In the genomic region with DNA sequence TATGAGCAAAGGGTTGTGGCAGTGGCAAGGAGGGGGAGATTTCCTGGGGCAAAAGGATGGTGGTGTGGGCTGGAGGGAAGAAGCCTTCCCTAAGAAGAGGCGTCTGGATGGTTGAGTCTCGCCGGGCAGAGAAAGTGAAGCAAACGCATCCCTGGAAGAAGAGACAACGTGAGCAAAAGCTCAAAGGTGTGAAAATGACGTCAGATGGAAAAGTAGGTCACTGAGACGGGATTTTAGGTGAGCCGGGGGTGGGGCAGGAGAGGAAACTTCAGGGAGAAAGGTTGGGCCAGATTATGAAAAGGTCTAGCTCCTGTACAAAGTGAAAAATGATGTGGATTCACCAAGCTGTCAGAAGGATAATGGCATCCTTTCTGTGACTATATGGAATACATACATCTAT, we compare ENCODE assay signal across 8 cellular contexts.
"Had no signal": no experiment of that assay in that cellular context is flagged by ENCODE, and none has a peak within 500 bp of the region (broad histone marks: within the 10 kb centered on the region; RNA-seq: fewer than 3 reads in every experiment).

No MANE protein-coding gene starts in this region.

- H3K9ac ChIP-seq: GM23248 had no signal

- DNase-seq: GM23248, GOT3, H9, HCEC 1CT, KBM-7 had no signal

- H2AFZ ChIP-seq: GM23248 had no signal

- H3K27ac ChIP-seq: GM23248 had no signal

- H3K4me3 Mint-ChIP-seq: H9, IgD-negative memory B cell had no signal

- FAIRE-seq: H54, HTR-8/SVneo had no signal

- H3K4me3 ChIP-seq: GM23248 had no signal

- H3K27ac Mint-ChIP-seq: H9 had no signal
